26 cellular contexts compared by ENCODE assay signal in the genomic region with DNA sequence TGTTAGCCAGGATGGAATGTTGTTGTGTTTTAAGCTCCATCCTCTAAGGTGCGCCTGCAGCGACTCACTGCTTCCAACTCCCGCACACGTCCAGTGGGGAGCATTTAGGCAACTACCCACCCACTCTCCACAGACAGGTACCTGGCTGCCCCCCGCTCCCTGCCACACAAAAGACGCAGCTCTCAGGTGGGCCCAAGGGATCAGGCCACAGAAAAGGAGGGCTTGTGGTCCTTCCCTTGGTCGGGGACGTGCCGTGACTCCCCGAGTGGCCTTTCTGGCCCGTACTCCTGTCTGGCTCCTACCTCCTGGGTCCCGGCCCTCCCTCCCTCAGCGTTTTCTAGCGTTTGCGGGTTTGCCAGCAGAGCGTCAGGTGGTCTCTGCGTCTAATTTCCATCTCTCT.
"Had no signal": no experiment of that assay in that cellular context is flagged by ENCODE, and none has a peak within 500 bp of the region (broad histone marks: within the 10 kb centered on the region; RNA-seq: fewer than 3 reads in every experiment).

No MANE protein-coding gene starts in this region.

- H3K27ac ChIP-seq: adrenal gland, ascending aorta, cardiac muscle cell, parathyroid adenoma, spleen, tibial nerve had no signal

- H3K4me3 ChIP-seq: adrenal gland, ascending aorta, cardiac muscle cell, lung, spleen, tibial nerve had no signal

- H3K27me3 ChIP-seq: ascending aorta, cardiac muscle cell had no signal

- DNase-seq: activated B cell treated with CpG ODN at 0.5 μM for 24 hours; activated CD4-positive, alpha-beta T cell treated with anti-CD3 and anti-CD28 coated beads, Interleukin-2, amount 50 U/mL, for 1 hour; activated CD8-positive, alpha-beta memory T cell treated with anti-CD3 and anti-CD28 coated beads, Interleukin-2, amount 10 ng/mL, durations not matched to agents 7 days and 5 days; activated CD8-positive, alpha-beta T cell treated with anti-CD3 and anti-CD28 coated beads, Interleukin-2, amount 10 ng/mL, durations not matched to agents 7 days and 5 days; activated naive CD4-positive, alpha-beta T cell; activated T-cell treated with anti-CD3 and anti-CD28 coated beads, Interleukin-2, amount 50 U/mL, for 48 hours; adrenal gland; cerebellar nuclear complex; cortex of kidney; foreskin fibroblast; hypothalamus; immature natural killer cell; mesendoderm; naive B cell; nephron progenitor cell; right cardiac atrium; spleen; stimulated activated CD4-positive, alpha-beta T cell treated with anti-CD3 and anti-CD28 coated beads, Interleukin-2, amount 100 ng/mL, for 48 hours; stimulated activated naive CD4-positive, alpha-beta T cell treated with Interleukin-2 at 50 U/mL for 16 hours; SW 1271 had no signal

- H3K4me1 ChIP-seq: adrenal gland, ascending aorta, parathyroid adenoma, spleen, tibial nerve had no signal

- ATAC-seq: activated CD8-positive, alpha-beta memory T cell treated with anti-CD3 and anti-CD28 coated beads, Interleukin-2, amount 10 ng/mL, durations not matched to agents 7 days and 5 days; activated CD8-positive, alpha-beta T cell treated with anti-CD3 and anti-CD28 coated beads, Interleukin-2, amount 10 ng/mL, durations not matched to agents 7 days and 5 days; activated naive CD4-positive, alpha-beta T cell treated with anti-CD3 and anti-CD28 coated beads, Interleukin-2, amount 50 U/mL, for 72 hours; right cardiac atrium had no signal

- H3K36me3 ChIP-seq: adrenal gland, ascending aorta, cardiac muscle cell, spleen, tibial nerve had no signal

- H3K9me3 ChIP-seq: adrenal gland, ascending aorta, spleen, tibial nerve had no signal
